Comparison of ENCODE assay signal across 16 cellular contexts in the genomic region with DNA sequence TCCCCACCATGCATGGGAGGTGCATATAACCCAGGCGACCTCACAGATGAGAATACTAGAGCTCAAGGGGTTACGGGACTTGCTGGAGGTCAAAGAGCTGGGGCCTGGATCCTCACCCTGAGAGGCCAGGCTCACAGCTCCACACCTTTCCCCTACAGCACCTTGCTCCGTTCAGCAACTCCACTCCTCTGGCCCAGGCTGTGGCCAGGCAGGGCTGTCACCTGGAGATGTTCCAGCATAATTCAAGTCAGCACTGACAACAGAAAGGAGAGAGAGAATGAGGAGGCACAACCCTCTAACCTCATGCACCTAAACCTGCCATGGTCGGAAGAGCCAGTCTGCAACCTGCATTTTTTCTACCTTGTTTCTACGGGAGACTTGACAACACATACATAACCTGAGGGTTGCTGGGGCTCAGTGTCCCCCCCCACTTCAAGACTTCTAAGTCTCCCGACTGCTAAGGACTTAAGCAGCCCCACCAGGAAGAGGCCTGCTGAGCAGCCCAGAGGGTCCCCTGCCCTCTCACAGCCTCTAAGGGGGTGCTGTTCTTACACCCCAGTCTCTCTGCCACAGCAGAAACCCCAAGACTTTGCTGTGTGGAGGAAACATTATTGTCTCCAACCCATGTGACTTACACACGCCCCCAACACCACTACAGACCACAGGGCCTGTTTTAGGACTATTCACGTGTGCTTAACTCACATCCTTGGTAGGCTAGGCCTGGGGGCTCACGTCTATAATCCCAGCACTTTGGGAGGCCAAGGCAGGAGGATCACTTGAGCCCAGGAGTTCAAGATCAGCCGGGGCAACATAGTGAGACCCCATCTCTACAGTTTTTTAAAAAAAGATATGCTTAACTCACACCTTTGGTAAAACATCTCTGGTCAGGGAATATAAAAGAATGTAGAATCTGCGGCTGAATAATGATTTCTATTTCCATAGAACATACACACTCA.
DNase-seq lines count a peak whose midpoint lies in the region; ATAC-seq and TF ChIP-seq lines count a peak whose summit lies in the region.
"Had no signal": no experiment of that assay in that cellular context is flagged by ENCODE, and none has a peak within 500 bp of the region (broad histone marks: within the 10 kb centered on the region; RNA-seq: fewer than 3 reads in every experiment).

No MANE protein-coding gene starts in this region.

- CTCF ChIA-PET in activated naive CD4-positive, alpha-beta T cell treated with anti-CD3 and anti-CD28 coated beads, Interleukin-2, amount 10 ng/mL, durations not matched to agents 7 days and 5 days (lab: Charles Lee): interaction anchor here (1.0 kb wide), 1 partner anchor 12 kb away, joined by 3 read pairs; no protein-coding TSS in a partner anchor
- CTCF ChIA-PET in activated CD8-positive, alpha-beta T cell treated with anti-CD3 and anti-CD28 coated beads for 36 hours (lab: Charles Lee): interaction anchor here (0.7 to 2.6 kb wide), 5 partner anchors 11 to 224 kb away, joined by 4 to 11 read pairs (median 7); no protein-coding TSS in a partner anchor

- peaks cover 50% of the 10 kb centered on the region for H3K36me3 Mint-ChIP-seq in activated naive CD4-positive, alpha-beta T cell treated with anti-CD3 and anti-CD28 coated beads, Interleukin-2, amount 50 U/mL, for 24 hours
- H3K36me3 Mint-ChIP-seq in activated naive CD4-positive, alpha-beta T cell treated with anti-CD3 and anti-CD28 coated beads, Interleukin-2, amount 10 ng/mL, durations not matched to agents 7 days and 5 days: peaks cover 77% of the 10 kb centered on the region
- H3K36me3 Mint-ChIP-seq in activated CD8-positive, alpha-beta T cell treated with anti-CD3 and anti-CD28 coated beads for 36 hours (ENCODE audit: low read depth): peaks cover 81% of the 10 kb centered on the region

- POLR2A ChIA-PET in activated CD8-positive, alpha-beta T cell treated with anti-CD3 and anti-CD28 coated beads for 36 hours (lab: Charles Lee): interaction anchor here (0.6 to 3.7 kb wide), 14 partner anchors 8 to 239 kb away, joined by 3 to 19 read pairs (median 4); partner anchors contain the start of genes CDNF, HSPA14 and MSANTD7

- peak overlapping the region; percentile 55 for H3K4me3 Mint-ChIP-seq in activated naive CD4-positive, alpha-beta T cell treated with anti-CD3 and anti-CD28 coated beads, Interleukin-2, amount 50 U/mL, for 24 hours
- no peak overlapping the region for H3K4me3 Mint-ChIP-seq in activated naive CD4-positive, alpha-beta T cell treated with anti-CD3 and anti-CD28 coated beads, Interleukin-2, amount 10 ng/mL, durations not matched to agents 7 days and 5 days
- H3K4me3 Mint-ChIP-seq in activated CD8-positive, alpha-beta T cell treated with anti-CD3 and anti-CD28 coated beads for 36 hours: no peak overlapping the region

- peak; percentile 11 for ATAC-seq in activated CD8-positive, alpha-beta T cell treated with anti-CD3 and anti-CD28 coated beads for 36 hours
- ATAC-seq in left lobe of liver (peak; percentile 74), heart right ventricle (no peak), HG03342 (IDR thresholded peaks at IDR 0.05; ENCODE audit: unreplicated experiment) (no peak)

- peaks cover 82% of the 10 kb centered on the region for H3K4me1 Mint-ChIP-seq in activated naive CD4-positive, alpha-beta T cell treated with anti-CD3 and anti-CD28 coated beads, Interleukin-2, amount 50 U/mL, for 24 hours
- H3K4me1 Mint-ChIP-seq in activated naive CD4-positive, alpha-beta T cell treated with anti-CD3 and anti-CD28 coated beads, Interleukin-2, amount 10 ng/mL, durations not matched to agents 7 days and 5 days: peaks cover 75% of the 10 kb centered on the region
- peaks cover 72% of the 10 kb centered on the region for H3K4me1 Mint-ChIP-seq in activated CD8-positive, alpha-beta T cell treated with anti-CD3 and anti-CD28 coated beads for 36 hours (ENCODE audit: low read depth)

- peaks cover 0 to 43% (median 0%) of the 10 kb centered on the region in 9 donors for H3K36me3 ChIP-seq in heart right ventricle
- peaks cover 0 to 21% (median 0%) of the 10 kb centered on the region in 3 donors for H3K36me3 ChIP-seq in tibial nerve

- no peak for DNase-seq in activated naive CD4-positive, alpha-beta T cell treated with anti-CD3 and anti-CD28 coated beads, Interleukin-2, amount 10 ng/mL, durations not matched to agents 7 days and 5 days
- DNase-seq in activated CD8-positive, alpha-beta T cell treated with anti-CD3 and anti-CD28 coated beads for 36 hours: peak; percentile 35
- peak; percentile 70 for DNase-seq in left lobe of liver (ENCODE audit: low spot score)
- DNase-seq in heart right ventricle: no peak
- no peak for DNase-seq in NCI-H345 treated with DMSO at 0.1 percent for 48 hours (lab: John Stamatoyannopoulos, UW; ENCODE audit: unreplicated experiment)
- DNase-seq in tibial nerve (ENCODE audit: low spot score in 2 of 2): no peak
- DNase-seq: activated CD4-positive, alpha-beta T cell treated with anti-CD3 and anti-CD28 coated beads for 48 hours; activated effector memory CD4-positive, alpha-beta T cell treated with anti-CD3 and anti-CD28 coated beads, Interleukin-2, amount 50 U/mL, for 16 hours; KBM-7; NCI-H1092; NCI-H345; SHP77; T-helper 9 cell had no signal

- H3K27me3 Mint-ChIP-seq in activated naive CD4-positive, alpha-beta T cell treated with anti-CD3 and anti-CD28 coated beads, Interleukin-2, amount 50 U/mL, for 24 hours: no peaks in the 10 kb centered on the region
- no peaks in the 10 kb centered on the region for H3K27me3 Mint-ChIP-seq in activated naive CD4-positive, alpha-beta T cell treated with anti-CD3 and anti-CD28 coated beads, Interleukin-2, amount 10 ng/mL, durations not matched to agents 7 days and 5 days
- no peaks in the 10 kb centered on the region for H3K27me3 Mint-ChIP-seq in activated CD8-positive, alpha-beta T cell treated with anti-CD3 and anti-CD28 coated beads for 36 hours

- H3K4me1 ChIP-seq in heart right ventricle (peaks cover 0 to 34% (median 9%) of the 10 kb centered on the region in 9 donors), tibial nerve (peaks cover 0 to 22% (median 10%) of the 10 kb centered on the region in 4 donors)

- H3K4me3 ChIP-seq in heart right ventricle: no peak overlapping the region
- no peak overlapping the region for H3K4me3 ChIP-seq in tibial nerve
- H3K4me3 ChIP-seq: coronary artery had no signal

- TF ChIP-seq CTCF in activated CD8-positive, alpha-beta T cell treated with anti-CD3 and anti-CD28 coated beads for 36 hours (IDR thresholded peaks at IDR 0.05): no peak
- TF ChIP-seq CTCF in heart right ventricle (IDR thresholded peaks at IDR 0.05) (no peak), tibial nerve (IDR thresholded peaks at IDR 0.05) (no peak)

- no peaks in the 10 kb centered on the region for H3K9me3 Mint-ChIP-seq in activated naive CD4-positive, alpha-beta T cell treated with anti-CD3 and anti-CD28 coated beads, Interleukin-2, amount 50 U/mL, for 24 hours
- H3K9me3 Mint-ChIP-seq in activated naive CD4-positive, alpha-beta T cell treated with anti-CD3 and anti-CD28 coated beads, Interleukin-2, amount 10 ng/mL, durations not matched to agents 7 days and 5 days: no peaks in the 10 kb centered on the region
- no peaks in the 10 kb centered on the region for H3K9me3 Mint-ChIP-seq in activated CD8-positive, alpha-beta T cell treated with anti-CD3 and anti-CD28 coated beads for 36 hours

- H3K27ac ChIP-seq in heart right ventricle: no peak overlapping the region
- no peak overlapping the region for H3K27ac ChIP-seq in tibial nerve
- H3K27ac ChIP-seq: coronary artery had no signal

- H3K27ac Mint-ChIP-seq in activated naive CD4-positive, alpha-beta T cell treated with anti-CD3 and anti-CD28 coated beads, Interleukin-2, amount 50 U/mL, for 24 hours: peak overlapping the region; percentile 86
- no peak overlapping the region for H3K27ac Mint-ChIP-seq in activated naive CD4-positive, alpha-beta T cell treated with anti-CD3 and anti-CD28 coated beads, Interleukin-2, amount 10 ng/mL, durations not matched to agents 7 days and 5 days
- peak overlapping the region; percentile 24 for H3K27ac Mint-ChIP-seq in activated CD8-positive, alpha-beta T cell treated with anti-CD3 and anti-CD28 coated beads for 36 hours

- TF ChIP-seq POLR2A in tibial nerve (IDR thresholded peaks at IDR 0.05): no peak

- H3K9me3 ChIP-seq in heart right ventricle (no peaks in the 10 kb centered on the region), tibial nerve (no peaks in the 10 kb centered on the region)

- intact Hi-C loops in activated CD8-positive, alpha-beta T cell treated with anti-CD3 and anti-CD28 coated beads for 36 hours (cut with micrococcal nuclease): no loop called here
- intact Hi-C loops in heart right ventricle (cut with DNase I): no loop called here

- H3K27me3 ChIP-seq in heart right ventricle (no peaks in the 10 kb centered on the region), tibial nerve (no peaks in the 10 kb centered on the region)

- no peak for TF ChIP-seq EP300 in tibial nerve (IDR thresholded peaks at IDR 0.05)

- WGBS in heart right ventricle, 2 donors: 94 to 97% methylated on average over 11 of the region's 11 CpGs
- 90 to 91% methylated on average over 11 of the region's 11 CpGs for WGBS in tibial nerve, 2 donors

Comparison
In these comparisons a context has a peak if more than half of its experiments do, and no peak if none do; other contexts are left out.
1. DNase-seq: peak in activated CD8-positive, alpha-beta T cell treated with anti-CD3 and anti-CD28 coated beads for 36 hours (single experiment) and left lobe of liver (single experiment); none in activated naive CD4-positive, alpha-beta T cell treated with anti-CD3 and anti-CD28 coated beads, Interleukin-2, amount 10 ng/mL, durations not matched to agents 7 days and 5 days (single experiment), heart right ventricle (0 of 2), NCI-H345 treated with DMSO at 0.1 percent for 48 hours (single experiment) and tibial nerve (0 of 2).
2. ATAC-seq: peak in activated CD8-positive, alpha-beta T cell treated with anti-CD3 and anti-CD28 coated beads for 36 hours (single experiment) and left lobe of liver (single experiment); none in heart right ventricle (0 of 8) and HG03342 (single experiment).